12 cellular contexts compared by ENCODE assay signal in genomic region chr21:32456497-32456918, GRCh38. TPM values are rescaled to one million over a fixed set of nuclear protein-coding genes. Genes with fewer than 3 reads are reported as not detected.
DNase-seq lines count a peak whose midpoint lies in the region; ATAC-seq and TF ChIP-seq lines count a peak whose summit lies in the region.
"Had no signal": no experiment of that assay in that cellular context is flagged by ENCODE, and none has a peak within 500 bp of the region (broad histone marks: within the 10 kb centered on the region; RNA-seq: fewer than 3 reads in every experiment).

No MANE protein-coding gene starts in this region.

- ATAC-seq in foreskin keratinocyte (peak; percentile 65), GM18858 (IDR thresholded peaks at IDR 0.05; ENCODE audit: unreplicated experiment) (no peak)

- H3K4me3 ChIP-seq in retinal pigment epithelial cell (ENCODE audit: low read length): no peak overlapping the region
- H3K4me3 ChIP-seq: BLaER1, SJSA1 had no signal

- no peaks in the 10 kb centered on the region for H3K27me3 ChIP-seq in foreskin keratinocyte
- H3K27me3 ChIP-seq: BLaER1, SJSA1 had no signal

- TF ChIP-seq CTCF in foreskin keratinocyte (conservative IDR thresholded peaks at IDR 0.05): no peak
- TF ChIP-seq CTCF in retinal pigment epithelial cell (conservative IDR thresholded peaks at IDR 0.05; ENCODE audit: low read depth, low read length): no peak

- no peaks in the 10 kb centered on the region for H3K4me1 ChIP-seq in foreskin keratinocyte
- H3K4me1 ChIP-seq: BLaER1 had no signal

- peak overlapping the region; percentile 58 for H3K27ac ChIP-seq in foreskin keratinocyte
- H3K27ac ChIP-seq: BLaER1, SJSA1 had no signal

- DNase-seq in Daoy (ENCODE audit: low read depth): peak; percentile 40
- peak; percentile 67 for DNase-seq in amniotic epithelial cell (ENCODE audit: low read depth)
- peak in 1 of 2 donors; percentile 40 for DNase-seq in foreskin keratinocyte
- peak; percentile 81 for DNase-seq in retinal pigment epithelial cell (ENCODE audit: low read depth)
- no peak for DNase-seq in cerebellum (ENCODE audit: low spot score)
- no peak for DNase-seq in stimulated activated CD4-positive, alpha-beta T cell treated with anti-CD3 and anti-CD28 coated beads, Interleukin-4, amount 100 ng/mL, for 1 hour
- no peak for DNase-seq in NK-92 (lab: John Stamatoyannopoulos, UW; ENCODE audit: unreplicated experiment)
- DNase-seq: activated CD4-positive, alpha-beta memory T cell treated with anti-CD3 and anti-CD28 coated beads for 36 hours; activated naive CD8-positive, alpha-beta T cell treated with anti-CD3 and anti-CD28 coated beads, Interleukin-2, amount 10 ng/mL, durations not matched to agents 7 days and 5 days had no signal

RNA-seq across cellular contexts. Expression of gene EVA1C, which starts 44.0 kb away (rescaled TPM):
- total RNA-seq in Daoy (2014; rRNA removed; shearing (Covaris generic)): 1.1 and 2.2 TPM in 2 replicates
- total RNA-seq in foreskin keratinocyte (9.5 and 13.1 TPM in 2 replicates), cerebellum (7.6 TPM)
- polyA plus RNA-seq in foreskin keratinocyte: 11.2 and 14.4 TPM in 2 replicates

Comparison
In these comparisons a context has a peak if more than half of its experiments do, and no peak if none do; other contexts are left out.
1. DNase-seq: peak in Daoy (single experiment), amniotic epithelial cell (single experiment) and retinal pigment epithelial cell (single experiment); none in cerebellum (single experiment), stimulated activated CD4-positive, alpha-beta T cell treated with anti-CD3 and anti-CD28 coated beads, Interleukin-4, amount 100 ng/mL, for 1 hour (single experiment) and NK-92 (single experiment).